Comparison of ENCODE assay signal across 14 cellular contexts in the genomic region with DNA sequence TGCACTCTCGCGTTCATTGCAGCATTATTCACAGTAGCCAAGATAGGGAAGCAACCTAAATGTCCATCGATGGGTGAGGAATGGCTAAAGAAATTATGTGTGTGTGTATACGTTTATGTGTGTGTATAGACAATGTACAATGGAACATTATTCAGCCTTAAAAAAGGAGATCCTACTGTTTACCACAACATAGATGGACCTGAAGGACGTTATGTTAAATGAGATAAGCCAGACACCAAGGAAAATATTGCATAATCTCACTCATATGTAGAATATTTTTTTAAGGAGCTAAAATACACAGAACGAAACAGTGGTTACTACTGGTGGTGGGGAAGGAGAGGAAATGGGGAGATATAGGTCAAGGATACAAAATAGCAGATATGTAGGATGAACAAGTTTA. TPM values are rescaled to one million over a fixed set of nuclear protein-coding genes. Genes with fewer than 3 reads are reported as not detected.
DNase-seq lines count a peak whose midpoint lies in the region; ATAC-seq, FAIRE-seq and TF ChIP-seq lines count a peak whose summit lies in the region.
"Had no signal": no experiment of that assay in that cellular context is flagged by ENCODE, and none has a peak within 500 bp of the region (broad histone marks: within the 10 kb centered on the region; RNA-seq: fewer than 3 reads in every experiment).

No MANE protein-coding gene starts in this region.

- H3K27ac ChIP-seq in K562 (ENCODE audit: extremely low read depth, low read depth, low read length) (no peak overlapping the region; the same call in 2 of the 3 replicates), neural progenitor cell (no peak overlapping the region)
- H3K27ac ChIP-seq: left ventricle myocardium inferior, psoas muscle had no signal

- TF ChIP-seq CTCF in NB4 (IDR thresholded peaks at IDR 0.05; ENCODE audit: low read depth, low read length): no peak
- no peak for TF ChIP-seq CTCF in K562 (IDR thresholded peaks at IDR 0.05 in 2 of 3, conservative IDR thresholded peaks at IDR 0.05 in 1 of 3; ENCODE audit: insufficient read depth in 2 of 3, low read depth in 1 of 3, low read length in 3 of 3)
- TF ChIP-seq CTCF in neural progenitor cell (IDR thresholded peaks at IDR 0.05): no peak

- H3K27me3 ChIP-seq in K562 (ENCODE audit: control insufficient read depth in 2 of 2, insufficient read depth in 2 of 2, low read length in 2 of 2): no peaks in the 10 kb centered on the region
- no peaks in the 10 kb centered on the region for H3K27me3 ChIP-seq in neural progenitor cell

- H3K4me2 ChIP-seq in K562 (ENCODE audit: insufficient read depth, low read length): peak overlapping the region; percentile 70
- peak overlapping the region; percentile 97 for H3K4me2 ChIP-seq in neural progenitor cell

- H3K4me1 ChIP-seq in K562 (replicated peaks in 1 of 2; ENCODE audit: control insufficient read depth in 2 of 2, insufficient read depth in 2 of 2, low read length in 2 of 2) (peaks cover 19 to 40% of the 10 kb centered on the region in 2 experiments; a peak in 4 of 5 replicates), neural progenitor cell (peaks cover 18% of the 10 kb centered on the region)
- H3K4me1 ChIP-seq: psoas muscle had no signal

- POLR2A ChIA-PET in K562 (lab: Yijun Ruan, JAX): interaction anchor here (0.9 to 1.7 kb wide), 4 partner anchors 9 to 20 kb away, joined by 3 to 4 read pairs (median 4); no protein-coding TSS in a partner anchor

- TF ChIP-seq RAD21 in K562 (CRISPR knock-in tag; conservative IDR thresholded peaks at IDR 0.05 in 1 of 2, IDR thresholded peaks at IDR 0.05 in 1 of 2): no peak

- peaks cover 9% of the 10 kb centered on the region for H3F3A ChIP-seq in neural progenitor cell (ENCODE audit: low read depth)

- peaks cover 47% of the 10 kb centered on the region for H3K36me3 Mint-ChIP-seq in T-helper 2 cell treated with Interferon-gamma antibody and Interleukin-4, amounts not matched to agents 5 μg/mL and 100 μg/mL, for 36 hours (ENCODE audit: low read depth)
- peaks cover 8% of the 10 kb centered on the region for H3K36me3 Mint-ChIP-seq in neural progenitor cell

- H4K20me1 ChIP-seq in K562 (replicated peaks; ENCODE audit: control insufficient read depth, insufficient read depth, low read length): peaks cover 28% of the 10 kb centered on the region
- H4K20me1 ChIP-seq in neural progenitor cell (ENCODE audit: low read depth): peaks cover 66% of the 10 kb centered on the region

- H3K4me3 Mint-ChIP-seq in T-helper 2 cell treated with Interferon-gamma antibody and Interleukin-4, amounts not matched to agents 5 μg/mL and 100 μg/mL, for 36 hours: peak overlapping the region; percentile 96
- H3K4me3 Mint-ChIP-seq in neural progenitor cell: peak overlapping the region; percentile 99

- H3K4me3 ChIP-seq in NB4 (ENCODE audit: low read depth, low read length) (peak overlapping the region; percentile 68), K562 (peak overlapping the region; percentile 97; the same call in 1 of the 2 replicates), neural progenitor cell (no peak overlapping the region)

- H3K9me1 ChIP-seq in K562 (ENCODE audit: control insufficient read depth, insufficient read depth, low read length): no peaks in the 10 kb centered on the region

- FAIRE-seq in K562 (lab: Jason Lieb, UNC): peak; percentile 77
- FAIRE-seq in GM19239 (lab: Jason Lieb, UNC): no peak
- FAIRE-seq: frontal cortex had no signal

- no peak overlapping the region for H2AFZ ChIP-seq in K562 (ENCODE audit: low read depth, low read length)
- H2AFZ ChIP-seq in neural progenitor cell (replicated peaks): no peak overlapping the region

- intact Hi-C loops in K562 (cut with micrococcal nuclease) (loop anchor here (5.0 kb wide), 1 partner anchor 46 kb away; no protein-coding TSS in a partner anchor), sciatic nerve (cut with DNase I) (no loop called here)

- peaks cover 19% of the 10 kb centered on the region for H3K36me3 ChIP-seq in K562 (ENCODE audit: control insufficient read depth, insufficient read depth, low read length)
- no peaks in the 10 kb centered on the region for H3K36me3 ChIP-seq in neural progenitor cell
- H3K36me3 ChIP-seq: left ventricle myocardium inferior had no signal

- no peaks in the 10 kb centered on the region for H3K27me3 Mint-ChIP-seq in T-helper 2 cell treated with Interferon-gamma antibody and Interleukin-4, amounts not matched to agents 5 μg/mL and 100 μg/mL, for 36 hours (ENCODE audit: low read depth)
- peaks cover 4% of the 10 kb centered on the region for H3K27me3 Mint-ChIP-seq in neural progenitor cell (ENCODE audit: insufficient read depth, low read depth)

- ATAC-seq in K562 (no peak), sciatic nerve (no peak)
- ATAC-seq: psoas muscle had no signal

- H3K9me3 Mint-ChIP-seq in T-helper 2 cell treated with Interferon-gamma antibody and Interleukin-4, amounts not matched to agents 5 μg/mL and 100 μg/mL, for 36 hours: no peaks in the 10 kb centered on the region
- H3K9me3 Mint-ChIP-seq in neural progenitor cell: no peaks in the 10 kb centered on the region

- peaks cover 60% of the 10 kb centered on the region for H3K4me1 Mint-ChIP-seq in T-helper 2 cell treated with Interferon-gamma antibody and Interleukin-4, amounts not matched to agents 5 μg/mL and 100 μg/mL, for 36 hours (ENCODE audit: low read depth)
- H3K4me1 Mint-ChIP-seq in neural progenitor cell: peaks cover 30% of the 10 kb centered on the region

- H3K27ac Mint-ChIP-seq in T-helper 2 cell treated with Interferon-gamma antibody and Interleukin-4, amounts not matched to agents 5 μg/mL and 100 μg/mL, for 36 hours: peak overlapping the region; percentile 98
- no peak overlapping the region for H3K27ac Mint-ChIP-seq in neural progenitor cell

- CTCF ChIA-PET in K562 (lab: Yijun Ruan, JAX; ENCODE audit: low intra/inter-chr PET ratio): no interaction called here

- in situ Hi-C loops in K562 (cut with MboI): no loop called here

- H3K79me2 ChIP-seq in K562 (ENCODE audit: control insufficient read depth, insufficient read depth, low read length): peaks cover 77% of the 10 kb centered on the region
- peaks cover 72% of the 10 kb centered on the region for H3K79me2 ChIP-seq in neural progenitor cell (ENCODE audit: low read depth)

- WGBS in K562 (ENCODE audit: insufficient coverage, low coverage, missing lambda C conversion rate): 25% methylated on average over 6 of the region's 6 CpGs

- BruUV-seq in K562 (replicated peaks; lab: Mats Ljungman, UMichigan): no TSS peak

- no peak for TF ChIP-seq EP300 in K562 (IDR thresholded peaks at IDR 0.05; ENCODE audit: low read length)

- H3K9me3 ChIP-seq in K562 (replicated peaks; ENCODE audit: control insufficient read depth, insufficient read depth, low read depth, low read length): no peaks in the 10 kb centered on the region
- H3K9me3 ChIP-seq in neural progenitor cell (ENCODE audit: low read depth): no peaks in the 10 kb centered on the region
- H3K9me3 ChIP-seq: left ventricle myocardium inferior, psoas muscle had no signal

- H3K9ac ChIP-seq in K562 (ENCODE audit: insufficient read depth in 1 of 2, low read depth in 2 of 2, low read length in 2 of 2): 0 out of 4 replicates have a peak overlapping the region, but pooled peaks of 1 of the 2 experiments have one; percentile 84
- no peak overlapping the region for H3K9ac ChIP-seq in neural progenitor cell

- TF ChIP-seq POLR2A in NB4 (IDR thresholded peaks at IDR 0.05; ENCODE audit: extremely low read depth, insufficient read length) (no peak), K562 (conservative IDR thresholded peaks at IDR 0.05) (no peak)

- DNase-seq in T-helper 2 cell treated with Interferon-gamma antibody and Interleukin-4, amounts not matched to agents 5 μg/mL and 100 μg/mL, for 36 hours (ENCODE audit: low spot score): no peak
- no peak for DNase-seq in T-helper 2 cell
- no peak for DNase-seq in NB4 (ENCODE audit: low read depth)
- no peak for DNase-seq in K562 (ENCODE audit: extremely low read depth in 1 of 4, low spot score in 3 of 4)
- DNase-seq in neural progenitor cell (ENCODE audit: low spot score): no peak
- no peak for DNase-seq in stimulated activated CD4-positive, alpha-beta T cell treated with anti-CD3 and anti-CD28 coated beads, Interleukin-1b, Interleukin-23, amount 100 ng/mL, for 48 hours
- DNase-seq in GM19239 (ENCODE audit: insufficient read length, low spot score): no peak
- DNase-seq in sciatic nerve (ENCODE audit: low spot score): no peak
- DNase-seq: ACHN, cortex of kidney, left ventricle myocardium inferior, NCI-H1417 treated with DMSO at 0.1 percent for 48 hours, psoas muscle had no signal

TF ChIP-seq in K562, 482 proteins besides CTCF, POLR2A, EP300 and RAD21 (continues in another document):
- no peak for TF ChIP-seq TCF7L2 (IDR thresholded peaks at IDR 0.05; ENCODE audit: low read depth, low read length)
- TF ChIP-seq SMARCA5 (IDR thresholded peaks at IDR 0.05): peak; percentile 81
- no peak for TF ChIP-seq CBX5 (IDR thresholded peaks at IDR 0.05; ENCODE audit: borderline replicate concordance, low read depth)
- no peak for TF ChIP-seq DNMT1 (IDR thresholded peaks at IDR 0.05)
- 0 out of 2 replicates have a peak, but pooled peaks have one; percentile 27 for TF ChIP-seq SOX6 (IDR thresholded peaks at IDR 0.05)
- no peak for TF ChIP-seq FOXJ2 (tag; IDR thresholded peaks at IDR 0.05)

RNA-seq across cellular contexts. Expression of gene KIF2A, which starts 2.4 kb away (rescaled TPM):
- total RNA-seq in K562 (2011; cell fraction: chromatin; rRNA removed; ENCODE audit: low replicate concordance): 61.3 and 233 TPM in 2 replicates
- 22.8 and 41.1 TPM in 2 replicates for total RNA-seq in K562 (2011; cell fraction: nucleolus; rRNA removed)
- 69.0 and 96.6 TPM in 2 replicates for total RNA-seq in K562 (2011; cell fraction: nucleoplasm; rRNA removed)
- total RNA-seq in K562 (2014; rRNA removed): 53.6 and 61.9 TPM in 2 replicates
- 97.1 and 114 TPM in 2 replicates for total RNA-seq in K562 (2014; rRNA removed; fragmentation: Illumina TruSeq; extraction: Trizol)
- 74.4 and 77.6 TPM in 2 replicates for total RNA-seq in K562 (2015; rRNA removed; fragmentation: Illumina TruSeq; extraction: Trizol)
- total RNA-seq in K562 (2021): 84.7 and 90.6 TPM in 2 replicates
- 47.9 and 83.4 TPM in 2 replicates for polyA plus RNA-seq in K562 (2011; rRNA removed)
- polyA plus RNA-seq in K562 (2011; cell fraction: cytosol; rRNA removed): 16.3 and 32.6 TPM in 2 replicates
- 22.2 and 27.0 TPM in 2 replicates for polyA plus RNA-seq in K562 (2011; cell fraction: nucleus; rRNA removed)
- 68.3 and 93.3 TPM in 2 replicates for polyA plus RNA-seq in K562 (2012)
- 117 and 126 TPM in 2 replicates for polyA plus RNA-seq in K562 (2014; fragmentation: Illumina TruSeq; extraction: Trizol)
- polyA plus RNA-seq in K562 (2014; fragmentation: Nextera tagmentation; extraction: Ambion mirVana): 10 to 100 TPM; 42.6 to 48.3 TPM
- polyA plus RNA-seq in K562 (2014; rRNA removed): 57.2 and 60.4 TPM in 2 replicates
- polyA minus RNA-seq in K562 (2011; rRNA and poly(A)+ RNA removed): 210 and 230 TPM in 2 replicates
- 73.6 and 84.8 TPM in 2 replicates for polyA minus RNA-seq in K562 (2011; cell fraction: cytosol; rRNA and poly(A)+ RNA removed)
- 28.1 and 45.8 TPM in 2 replicates for polyA minus RNA-seq in K562 (2011; cell fraction: nucleus; rRNA and poly(A)+ RNA removed)
- 78.8 and 114 TPM in 2 replicates for total RNA-seq in neural progenitor cell (ENCODE audit: low replicate concordance)
- 54.4 TPM for total RNA-seq in sciatic nerve
